In the genomic region with DNA sequence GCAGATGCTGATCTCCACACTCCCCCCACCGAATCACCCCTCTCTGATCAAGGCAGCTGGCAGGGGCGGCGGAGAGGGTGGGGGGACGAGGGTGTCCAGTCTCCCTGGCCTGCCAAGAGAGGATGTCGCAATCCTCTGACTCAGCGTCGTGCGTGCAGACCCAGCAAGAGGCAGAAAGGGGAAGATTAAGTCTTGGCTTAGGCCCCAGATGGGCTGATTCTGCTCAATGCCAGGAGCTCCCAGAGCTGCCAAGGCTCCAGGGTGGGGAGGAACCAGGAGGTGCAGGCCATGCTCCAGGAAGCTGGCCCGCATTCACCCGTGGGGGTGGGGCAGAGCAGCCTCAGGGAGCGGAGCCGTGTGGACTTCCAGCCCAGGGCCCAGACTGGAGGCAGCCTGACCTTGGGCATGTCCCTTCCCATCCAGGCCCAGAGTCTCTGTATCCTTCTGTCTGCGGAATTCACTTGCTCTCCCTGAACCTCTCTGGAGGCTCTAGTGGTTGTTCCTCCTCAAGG, we compare ENCODE assay signal across 9 cellular contexts.
DNase-seq lines count a peak whose midpoint lies in the region; ATAC-seq and TF ChIP-seq lines count a peak whose summit lies in the region.
"Had no signal": no experiment of that assay in that cellular context is flagged by ENCODE, and none has a peak within 500 bp of the region (broad histone marks: within the 10 kb centered on the region; RNA-seq: fewer than 3 reads in every experiment).

No MANE protein-coding gene starts in this region.

- ATAC-seq in HG03342 (IDR thresholded peaks at IDR 0.05; ENCODE audit: unreplicated experiment) (no peak), HG02981 (IDR thresholded peaks at IDR 0.05; ENCODE audit: unreplicated experiment) (no peak)

- no peaks in the 10 kb centered on the region for H3K27me3 Mint-ChIP-seq in activated T-cell treated with anti-CD3 and anti-CD28 coated beads, Interleukin-2, amount 50 U/mL, for 24 hours

- no peaks in the 10 kb centered on the region for H3K9me3 Mint-ChIP-seq in activated T-cell treated with anti-CD3 and anti-CD28 coated beads, Interleukin-2, amount 50 U/mL, for 24 hours
- H3K9me3 Mint-ChIP-seq: activated naive CD4-positive, alpha-beta T cell treated with anti-CD3 and anti-CD28 coated beads, Interleukin-2, amount 50 U/mL, for 72 hours had no signal

- no peaks in the 10 kb centered on the region for H3K36me3 Mint-ChIP-seq in activated T-cell treated with anti-CD3 and anti-CD28 coated beads, Interleukin-2, amount 50 U/mL, for 24 hours (ENCODE audit: low read depth)
- H3K36me3 Mint-ChIP-seq: activated naive CD4-positive, alpha-beta T cell treated with anti-CD3 and anti-CD28 coated beads, Interleukin-2, amount 50 U/mL, for 72 hours had no signal

- no peak overlapping the region for H3K4me3 Mint-ChIP-seq in activated T-cell treated with anti-CD3 and anti-CD28 coated beads, Interleukin-2, amount 50 U/mL, for 24 hours

- H3K4me3 ChIP-seq in astrocyte of the cerebellum (ENCODE audit: low read depth, low read length) (no peak overlapping the region), retinal pigment epithelial cell (ENCODE audit: low read length) (no peak overlapping the region)

- DNase-seq in activated T-cell treated with anti-CD3 and anti-CD28 coated beads, Interleukin-2, amount 50 U/mL, for 24 hours = no peak
- no peak for DNase-seq in activated T-cell treated with anti-CD3 and anti-CD28 coated beads for 4 hours
- peak; percentile 32 for DNase-seq in NCI-H510A treated with DMSO at 0.1 percent for 48 hours (lab: John Stamatoyannopoulos, UW)
- DNase-seq in astrocyte of the cerebellum (ENCODE audit: low read depth) = peak; percentile 99
- DNase-seq in hippocampal formation (lab: John Stamatoyannopoulos, UW) = peak; percentile 72 to 77
- DNase-seq in retinal pigment epithelial cell (ENCODE audit: low read depth) = peak; percentile 99

- in situ Hi-C loops in astrocyte of the cerebellum (cut with HindIII; ENCODE audit: low sequenced_read_pairs) = no loop called here

- peaks cover 43% of the 10 kb centered on the region for H3K4me1 Mint-ChIP-seq in activated T-cell treated with anti-CD3 and anti-CD28 coated beads, Interleukin-2, amount 50 U/mL, for 24 hours (ENCODE audit: low read depth)

- H3K27ac Mint-ChIP-seq in activated T-cell treated with anti-CD3 and anti-CD28 coated beads, Interleukin-2, amount 50 U/mL, for 24 hours = peak overlapping the region; percentile 79

- TF ChIP-seq CTCF in astrocyte of the cerebellum (IDR thresholded peaks at IDR 0.05; ENCODE audit: low read depth, low read length, missing control alignments) = no peak
- no peak for TF ChIP-seq CTCF in retinal pigment epithelial cell (conservative IDR thresholded peaks at IDR 0.05; ENCODE audit: low read depth, low read length)

Comparison
In these comparisons a context has a peak if more than half of its experiments do, and no peak if none do; other contexts are left out.
1. DNase-seq: peak in NCI-H510A treated with DMSO at 0.1 percent for 48 hours (single experiment), astrocyte of the cerebellum (single experiment), hippocampal formation (2 of 2) and retinal pigment epithelial cell (single experiment); none in activated T-cell treated with anti-CD3 and anti-CD28 coated beads, Interleukin-2, amount 50 U/mL, for 24 hours (single experiment) and activated T-cell treated with anti-CD3 and anti-CD28 coated beads for 4 hours (single experiment).